Comparison of ENCODE assay signal across 10 cellular contexts in genomic region chr2:167964650-167965404, GRCh38.
DNase-seq lines count a peak whose midpoint lies in the region; ATAC-seq and TF ChIP-seq lines count a peak whose summit lies in the region.
"Had no signal": no experiment of that assay in that cellular context is flagged by ENCODE, and none has a peak within 500 bp of the region (broad histone marks: within the 10 kb centered on the region; RNA-seq: fewer than 3 reads in every experiment).

No MANE protein-coding gene starts in this region.

- no peak overlapping the region for H3K27ac ChIP-seq in A673 (ENCODE audit: low read depth, low read length, poor library complexity, severe bottlenecking)
- no peak overlapping the region for H3K27ac ChIP-seq in left ventricle myocardium inferior (replicated peaks)
- no peak overlapping the region for H3K27ac ChIP-seq in substantia nigra (ENCODE audit: low read depth, low read length, poor library complexity, severe bottlenecking)

- H3K4me1 ChIP-seq in A673 (ENCODE audit: insufficient read depth, low read length, poor library complexity, severe bottlenecking) (no peaks in the 10 kb centered on the region), left ventricle myocardium inferior (peaks cover 6% of the 10 kb centered on the region)

- ATAC-seq in GM18868 (IDR thresholded peaks at IDR 0.05; ENCODE audit: unreplicated experiment) = peak; percentile 32
- ATAC-seq in SK-N-SH treated with all-trans-retinoic acid at 6 μM for 48 hours = peak; percentile 60

- CTCF ChIA-PET in A673 (lab: Charles Lee) = interaction anchor here (1.1 kb wide), 1 partner anchor 154 kb away, joined by 4 read pairs; no protein-coding TSS in a partner anchor

- H3K9me3 ChIP-seq in A673 (ENCODE audit: low read depth, low read length, poor library complexity, severe bottlenecking) (no peaks in the 10 kb centered on the region), left ventricle myocardium inferior (replicated peaks) (no peaks in the 10 kb centered on the region)

- H3K36me3 ChIP-seq in A673 (ENCODE audit: insufficient read depth, low read length, poor library complexity, severe bottlenecking) (no peaks in the 10 kb centered on the region), left ventricle myocardium inferior (peaks cover 4% of the 10 kb centered on the region)

- H3K27me3 ChIP-seq in A673 (replicated peaks; ENCODE audit: insufficient read depth, low read depth, low read length, poor library complexity) (no peaks in the 10 kb centered on the region), left ventricle myocardium inferior (ENCODE audit: low read depth) (no peaks in the 10 kb centered on the region)

- POLR2A ChIA-PET in A673 (lab: Charles Lee; ENCODE audit: low non-redundant PET) = no interaction called here

- DNase-seq in A673 (ENCODE audit: low spot score) (peak; percentile 24), left ventricle myocardium inferior (no peak), substantia nigra (lab: John Stamatoyannopoulos, UW) (no peak), NCI-H1436 (lab: John Stamatoyannopoulos, UW) (no peak), NCI-H226 (no peak), AG08396 (ENCODE audit: low spot score) (no peak)
- DNase-seq: NCI-H187, T-helper 9 cell had no signal

- intact Hi-C loops in A673 (cut with micrococcal nuclease; ENCODE audit: unreplicated experiment) = loop anchor here (2.0 kb wide), 1 partner anchor 154 kb away; no protein-coding TSS in a partner anchor
- intact Hi-C loops in left ventricle myocardium inferior (cut with micrococcal nuclease) = no loop called here

- no TSS peak for BruUV-seq in A673 (replicated peaks; lab: Mats Ljungman, UMichigan)

- TF ChIP-seq CTCF in A673 (conservative IDR thresholded peaks at IDR 0.05; ENCODE audit: low read depth, low read length) = peak; percentile 51
- TF ChIP-seq CTCF in left ventricle myocardium inferior (IDR thresholded peaks at IDR 0.05; ENCODE audit: borderline replicate concordance) = peak; percentile 42

- no peak overlapping the region for H3K4me3 ChIP-seq in A673 (ENCODE audit: low read depth, low read length, poor library complexity, severe bottlenecking)
- no peak overlapping the region for H3K4me3 ChIP-seq in left ventricle myocardium inferior

TF ChIP-seq in SK-N-SH treated with all-trans-retinoic acid at 6 μM for 48 hours, 23 proteins besides CTCF, POLR2A, EP300 and RAD21:
- TF ChIP-seq TCF4 (CRISPR knock-in tag; IDR thresholded peaks at IDR 0.05; ENCODE audit: borderline replicate concordance) = no peak
- no peak for TF ChIP-seq ISL1 (CRISPR knock-in tag; IDR thresholded peaks at IDR 0.05)
- TF ChIP-seq ZFP3 (CRISPR knock-in tag; IDR thresholded peaks at IDR 0.05) = no peak
- TF ChIP-seq TOX (CRISPR knock-in tag; IDR thresholded peaks at IDR 0.05; ENCODE audit: borderline replicate concordance) = no peak
- TF ChIP-seq CSDC2 (CRISPR knock-in tag; IDR thresholded peaks at IDR 0.05) = no peak
- TF ChIP-seq ZNF70 (CRISPR knock-in tag; IDR thresholded peaks at IDR 0.05) = no peak
- TF ChIP-seq ZNF8 (CRISPR knock-in tag; IDR thresholded peaks at IDR 0.05) = no peak
- no peak for TF ChIP-seq BACH2 (CRISPR knock-in tag; IDR thresholded peaks at IDR 0.05; ENCODE audit: borderline replicate concordance)
